In the genomic region with DNA sequence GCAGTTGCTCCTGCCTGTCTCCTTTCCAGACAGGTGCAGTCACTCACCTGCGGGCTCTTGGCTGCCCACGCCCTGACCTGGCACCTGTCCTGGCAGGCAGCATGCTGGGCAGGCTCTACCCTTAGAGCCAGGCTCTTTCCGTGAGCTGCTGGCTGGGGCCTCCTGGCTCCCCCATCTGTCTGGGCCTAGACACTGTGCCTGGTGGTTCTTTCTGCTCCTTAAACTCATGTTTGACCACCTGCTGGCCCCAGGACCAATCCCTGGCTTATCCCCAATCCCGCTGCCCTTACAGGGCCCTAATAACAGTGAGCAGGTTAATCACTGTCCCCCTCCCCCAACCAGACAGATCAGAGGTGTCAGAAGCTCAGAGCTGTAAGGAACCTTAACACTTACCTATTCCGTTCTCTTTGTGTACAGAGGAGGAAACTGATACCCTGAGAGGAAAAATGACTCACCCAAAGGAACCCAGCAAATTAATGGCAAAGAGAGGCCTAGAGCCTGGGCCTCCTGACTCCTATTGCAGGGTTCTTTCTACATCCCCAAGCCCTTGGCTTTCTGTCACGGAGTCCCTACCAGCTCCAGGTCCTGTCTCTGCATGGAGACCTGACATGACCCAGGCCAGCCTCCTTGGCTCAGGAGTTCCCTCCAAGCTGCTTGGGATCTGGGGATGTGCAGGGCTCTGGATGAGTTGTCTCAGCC, we compare ENCODE assay signal across 10 cellular contexts. TPM values are rescaled to one million over a fixed set of nuclear protein-coding genes. Genes with fewer than 3 reads are reported as not detected.
DNase-seq lines count a peak whose midpoint lies in the region; ATAC-seq and FAIRE-seq lines count a peak whose summit lies in the region.
"Had no signal": no experiment of that assay in that cellular context is flagged by ENCODE, and none has a peak within 500 bp of the region (broad histone marks: within the 10 kb centered on the region; RNA-seq: fewer than 3 reads in every experiment).

No MANE protein-coding gene starts in this region.

- peaks cover 5 to 13% of the 10 kb centered on the region in 2 donors for H3K36me3 Mint-ChIP-seq in activated naive CD4-positive, alpha-beta T cell treated with anti-CD3 and anti-CD28 coated beads, Interleukin-2, amount 50 U/mL, for 72 hours

- H3K4me3 ChIP-seq in small intestine (ENCODE audit: low read depth in 1 of 2, low read length in 2 of 2): no peak overlapping the region

- peak; percentile 28 for DNase-seq in SKM-1 treated with dmso at 0.1 percent for 144 hours (lab: John Stamatoyannopoulos, UW; ENCODE audit: unreplicated experiment)
- no peak for DNase-seq in SKM-1 (lab: John Stamatoyannopoulos, UW; ENCODE audit: unreplicated experiment)
- DNase-seq in NCI-H2196 treated with DMSO at 0.1 percent for 48 hours (lab: John Stamatoyannopoulos, UW; ENCODE audit: unreplicated experiment): peak; percentile 73
- peak in 1 of 2 donors; percentile 23 for DNase-seq in activated naive CD4-positive, alpha-beta T cell treated with anti-CD3 and anti-CD28 coated beads, Interleukin-2, amount 50 U/mL, for 72 hours (ENCODE audit: low spot score in 2 of 2)
- peak; percentile 75 for DNase-seq in small intestine
- DNase-seq: immature natural killer cell, NCI-H1694 had no signal

- FAIRE-seq in small intestine (lab: Jason Lieb, UNC): no peak

- H3K27ac Mint-ChIP-seq in activated naive CD4-positive, alpha-beta T cell treated with anti-CD3 and anti-CD28 coated beads, Interleukin-2, amount 50 U/mL, for 72 hours: peak overlapping the region; percentile 65 to 96

- peak; percentile 7 to 73 for ATAC-seq in activated naive CD4-positive, alpha-beta T cell treated with anti-CD3 and anti-CD28 coated beads, Interleukin-2, amount 50 U/mL, for 72 hours
- no peak for ATAC-seq in HG03442 (IDR thresholded peaks at IDR 0.05; ENCODE audit: unreplicated experiment)
- no peak for ATAC-seq in HG02884 (IDR thresholded peaks at IDR 0.05; ENCODE audit: unreplicated experiment)
- ATAC-seq in GM18873 (IDR thresholded peaks at IDR 0.05; ENCODE audit: low FRiP score, unreplicated experiment): no peak

- 31 to 65% (median 35%) methylated on average over 6 of the region's 6 CpGs for WGBS in small intestine, 3 donors

- H3K27me3 ChIP-seq in small intestine (ENCODE audit: control insufficient read depth in 2 of 2, insufficient read depth in 2 of 2, low read length in 2 of 2): no peaks in the 10 kb centered on the region

- no peaks in the 10 kb centered on the region for H3K9me3 ChIP-seq in small intestine (ENCODE audit: control insufficient read depth, low read depth)

- H3K4me1 ChIP-seq in small intestine (ENCODE audit: control insufficient read depth in 2 of 2, insufficient read depth in 1 of 2, low read depth in 1 of 2, low read length in 1 of 2): peaks cover 14 to 16% of the 10 kb centered on the region in 2 donors

- H3K9me3 Mint-ChIP-seq in activated naive CD4-positive, alpha-beta T cell treated with anti-CD3 and anti-CD28 coated beads, Interleukin-2, amount 50 U/mL, for 72 hours: peaks cover 3 to 4% of the 10 kb centered on the region in 2 donors

- H3K36me3 ChIP-seq in small intestine (ENCODE audit: control insufficient read depth in 2 of 2, insufficient read depth in 2 of 2, low read length in 2 of 2): no peaks in the 10 kb centered on the region

- H3K27ac ChIP-seq in small intestine (ENCODE audit: low read depth in 1 of 2, low read length in 1 of 2): peak overlapping the region; percentile 63 to 91

RNA-seq across cellular contexts. Expression of a gene that starts 54.7 kb away (rescaled TPM):
- under 1 TPM; 0.07 to 0.12 TPM for total RNA-seq in activated naive CD4-positive, alpha-beta T cell treated with anti-CD3 and anti-CD28 coated beads, Interleukin-2, amount 50 U/mL, for 72 hours
- polyA plus RNA-seq in small intestine: under 1 TPM in 2 of 3 donors, not detected in 1; 0.18 to 0.22 TPM
- polyA plus RNA-seq: immature natural killer cell had no signal

Comparison
In these comparisons a context has a peak if more than half of its experiments do, and no peak if none do; other contexts are left out.
1. ATAC-seq: peak in activated naive CD4-positive, alpha-beta T cell treated with anti-CD3 and anti-CD28 coated beads, Interleukin-2, amount 50 U/mL, for 72 hours (2 of 2); none in HG03442 (single experiment), HG02884 (single experiment) and GM18873 (single experiment).